In the genomic region with DNA sequence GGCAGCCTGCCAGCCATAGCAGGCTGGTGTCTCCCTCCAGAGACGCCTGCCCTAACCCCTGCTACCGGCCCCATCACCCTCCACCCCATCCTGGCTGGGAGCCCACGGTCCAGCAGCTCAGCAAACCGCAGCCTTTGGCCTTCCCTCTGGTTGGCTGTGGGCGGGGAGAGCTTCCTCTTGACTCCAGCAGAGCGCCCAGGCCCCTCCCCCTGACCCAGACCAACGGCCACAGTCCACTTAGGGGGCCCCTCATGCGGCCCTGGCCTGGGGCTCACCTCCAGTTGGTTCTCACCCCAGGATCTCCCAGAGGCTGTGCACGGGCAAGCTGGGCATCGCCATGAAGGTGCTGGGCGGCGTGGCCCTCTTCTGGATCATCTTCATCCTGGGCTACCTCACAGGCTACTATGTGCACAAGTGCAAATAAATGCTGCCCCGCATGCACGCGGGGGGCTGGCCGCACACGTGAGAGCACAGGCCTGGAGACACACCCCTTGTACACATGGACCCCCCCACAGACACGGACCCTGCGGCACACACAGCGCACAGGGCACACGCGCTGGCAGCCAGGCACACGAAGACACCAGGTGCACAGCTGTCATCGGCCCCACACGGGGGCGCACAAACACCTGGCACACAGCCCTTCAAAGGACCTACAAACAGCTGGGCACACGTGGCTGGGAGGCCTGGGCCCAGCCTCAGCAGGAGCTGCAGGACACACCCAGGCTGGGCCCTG, we compare ENCODE assay signal across 1 cellular context.
A peak's percentile ranks its signal among the peaks of the same experiment; 100 is the strongest.
TF ChIP-seq lines count a peak whose summit lies in the region.

No MANE protein-coding gene starts in this region.

TF ChIP-seq in K562, 482 proteins besides CTCF, POLR2A, EP300 and RAD21 (continued from another document and continues in another):
- TF ChIP-seq HMGN3 (IDR thresholded peaks at IDR 0.05; ENCODE audit: borderline replicate concordance, extremely low read depth, insufficient read length, low read depth, low read length) (peak; percentile 90), SUPT5H (IDR thresholded peaks at IDR 0.05) (peak; percentile 19; the same call in 1 of the 2 replicates), SIRT6 (IDR thresholded peaks at IDR 0.05; ENCODE audit: low read depth, low read length) (no peak), DACH1 (IDR thresholded peaks at IDR 0.05; ENCODE audit: partially characterized antibody) (peak; percentile 95), NFE2L1 (tag; IDR thresholded peaks at IDR 0.05; ENCODE audit: borderline replicate concordance, low read depth) (no peak), ZNF561 (CRISPR knock-in tag; conservative IDR thresholded peaks at IDR 0.05) (no peak), TAL1 (IDR thresholded peaks at IDR 0.05) (no peak), ELF4 (CRISPR knock-in tag; IDR thresholded peaks at IDR 0.05) (peak; percentile 77; the same call in 1 of the 2 replicates), PHF20 (IDR thresholded peaks at IDR 0.05; ENCODE audit: partially characterized antibody) (no peak), RBM39 (optimal IDR thresholded peaks at IDR 0.05; ENCODE audit: low read depth, low read length) (no peak), POLR3A (IDR thresholded peaks at IDR 0.05; ENCODE audit: borderline replicate concordance, extremely low read depth, insufficient read depth, insufficient read length) (no peak), DIDO1 (tag; IDR thresholded peaks at IDR 0.05; ENCODE audit: low read depth) (0 out of 2 replicates have a peak, but pooled peaks have one; percentile 54), YBX1 (IDR thresholded peaks at IDR 0.05) (no peak), COPS2 (conservative IDR thresholded peaks at IDR 0.05) (no peak), ZFP36 (IDR thresholded peaks at IDR 0.05; ENCODE audit: low read depth, low read length, partially characterized antibody) (no peak), TARDBP (IDR thresholded peaks at IDR 0.05) (peak; percentile 72), MECOM (CRISPR knock-in tag; IDR thresholded peaks at IDR 0.05) (peak; percentile 71; the same call in 1 of the 2 replicates), JUNB (CRISPR knock-in tag; conservative IDR thresholded peaks at IDR 0.05) (no peak), CREBBP (IDR thresholded peaks at IDR 0.05; ENCODE audit: low read depth, low read length) (no peak), RFX1 (IDR thresholded peaks at IDR 0.05) (no peak), ZBTB34 (CRISPR knock-in tag; IDR thresholded peaks at IDR 0.05) (no peak), ADNP (tag; IDR thresholded peaks at IDR 0.05) (no peak), ZNF699 (CRISPR knock-in tag; IDR thresholded peaks at IDR 0.05; ENCODE audit: insufficient replicate concordance) (no peak), SREBF2 (CRISPR knock-in tag; IDR thresholded peaks at IDR 0.05) (no peak), HOXB6 (CRISPR knock-in tag; IDR thresholded peaks at IDR 0.05; ENCODE audit: borderline replicate concordance) (no peak), ZNF384 (IDR thresholded peaks at IDR 0.05; ENCODE audit: low read depth, low read length) (0 out of 2 replicates have a peak, but pooled peaks have one; percentile 30), CREB3 (tag; conservative IDR thresholded peaks at IDR 0.05; ENCODE audit: low read depth) (peak; percentile 90), EHMT2 (IDR thresholded peaks at IDR 0.05) (no peak), IFI16 (CRISPR knock-in tag; IDR thresholded peaks at IDR 0.05) (no peak), ELK3 (CRISPR knock-in tag; IDR thresholded peaks at IDR 0.05) (no peak), POU5F1 (IDR thresholded peaks at IDR 0.05; ENCODE audit: borderline replicate concordance, low read depth, low read length, partially characterized antibody) (no peak), KDM2B (CRISPR knock-in tag; IDR thresholded peaks at IDR 0.05) (0 out of 2 replicates have a peak, but pooled peaks have one; percentile 75), ZNF696 (CRISPR knock-in tag; conservative IDR thresholded peaks at IDR 0.05) (no peak), HDAC2 (IDR thresholded peaks at IDR 0.05) (peak; percentile 61), ZNF212 (CRISPR knock-in tag; IDR thresholded peaks at IDR 0.05) (no peak), CEBPB (tag; IDR thresholded peaks at IDR 0.05) (no peak), CREB3L1 (IDR thresholded peaks at IDR 0.05; ENCODE audit: borderline replicate concordance, low read depth) (peak; percentile 76; the same call in 1 of the 2 replicates), EGR1 (conservative IDR thresholded peaks at IDR 0.05) (peak; percentile 35; the same call in 1 of the 2 replicates), MAFK (IDR thresholded peaks at IDR 0.05; ENCODE audit: low read length) (no peak; the same call in 1 of the 2 replicates), PCBP2 (IDR thresholded peaks at IDR 0.05; ENCODE audit: low read depth, low read length, poor library complexity, severe bottlenecking) (no peak), HMGXB4 (CRISPR knock-in tag; IDR thresholded peaks at IDR 0.05) (0 out of 2 replicates have a peak, but pooled peaks have one; percentile 78)
- TF ChIP-seq, protein P1, sequence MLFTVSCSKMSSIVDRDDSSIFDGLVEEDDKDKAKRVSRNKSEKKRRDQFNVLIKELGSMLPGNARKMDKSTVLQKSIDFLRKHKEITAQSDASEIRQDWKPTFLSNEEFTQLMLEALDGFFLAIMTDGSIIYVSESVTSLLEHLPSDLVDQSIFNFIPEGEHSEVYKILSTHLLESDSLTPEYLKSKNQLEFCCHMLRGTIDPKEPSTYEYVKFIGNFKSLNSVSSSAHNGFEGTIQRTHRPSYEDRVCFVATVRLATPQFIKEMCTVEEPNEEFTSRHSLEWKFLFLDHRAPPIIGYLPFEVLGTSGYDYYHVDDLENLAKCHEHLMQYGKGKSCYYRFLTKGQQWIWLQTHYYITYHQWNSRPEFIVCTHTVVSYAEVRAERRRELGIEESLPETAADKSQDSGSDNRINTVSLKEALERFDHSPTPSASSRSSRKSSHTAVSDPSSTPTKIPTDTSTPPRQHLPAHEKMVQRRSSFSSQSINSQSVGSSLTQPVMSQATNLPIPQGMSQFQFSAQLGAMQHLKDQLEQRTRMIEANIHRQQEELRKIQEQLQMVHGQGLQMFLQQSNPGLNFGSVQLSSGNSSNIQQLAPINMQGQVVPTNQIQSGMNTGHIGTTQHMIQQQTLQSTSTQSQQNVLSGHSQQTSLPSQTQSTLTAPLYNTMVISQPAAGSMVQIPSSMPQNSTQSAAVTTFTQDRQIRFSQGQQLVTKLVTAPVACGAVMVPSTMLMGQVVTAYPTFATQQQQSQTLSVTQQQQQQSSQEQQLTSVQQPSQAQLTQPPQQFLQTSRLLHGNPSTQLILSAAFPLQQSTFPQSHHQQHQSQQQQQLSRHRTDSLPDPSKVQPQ (CRISPR knock-in tag; IDR thresholded peaks at IDR 0.05; ENCODE audit: borderline replicate concordance): no peak
- TF ChIP-seq, protein P2, sequence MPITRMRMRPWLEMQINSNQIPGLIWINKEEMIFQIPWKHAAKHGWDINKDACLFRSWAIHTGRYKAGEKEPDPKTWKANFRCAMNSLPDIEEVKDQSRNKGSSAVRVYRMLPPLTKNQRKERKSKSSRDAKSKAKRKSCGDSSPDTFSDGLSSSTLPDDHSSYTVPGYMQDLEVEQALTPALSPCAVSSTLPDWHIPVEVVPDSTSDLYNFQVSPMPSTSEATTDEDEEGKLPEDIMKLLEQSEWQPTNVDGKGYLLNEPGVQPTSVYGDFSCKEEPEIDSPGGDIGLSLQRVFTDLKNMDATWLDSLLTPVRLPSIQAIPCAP (CRISPR knock-in tag; IDR thresholded peaks at IDR 0.05; ENCODE audit: borderline replicate concordance): no peak
- TF ChIP-seq, protein P3, sequence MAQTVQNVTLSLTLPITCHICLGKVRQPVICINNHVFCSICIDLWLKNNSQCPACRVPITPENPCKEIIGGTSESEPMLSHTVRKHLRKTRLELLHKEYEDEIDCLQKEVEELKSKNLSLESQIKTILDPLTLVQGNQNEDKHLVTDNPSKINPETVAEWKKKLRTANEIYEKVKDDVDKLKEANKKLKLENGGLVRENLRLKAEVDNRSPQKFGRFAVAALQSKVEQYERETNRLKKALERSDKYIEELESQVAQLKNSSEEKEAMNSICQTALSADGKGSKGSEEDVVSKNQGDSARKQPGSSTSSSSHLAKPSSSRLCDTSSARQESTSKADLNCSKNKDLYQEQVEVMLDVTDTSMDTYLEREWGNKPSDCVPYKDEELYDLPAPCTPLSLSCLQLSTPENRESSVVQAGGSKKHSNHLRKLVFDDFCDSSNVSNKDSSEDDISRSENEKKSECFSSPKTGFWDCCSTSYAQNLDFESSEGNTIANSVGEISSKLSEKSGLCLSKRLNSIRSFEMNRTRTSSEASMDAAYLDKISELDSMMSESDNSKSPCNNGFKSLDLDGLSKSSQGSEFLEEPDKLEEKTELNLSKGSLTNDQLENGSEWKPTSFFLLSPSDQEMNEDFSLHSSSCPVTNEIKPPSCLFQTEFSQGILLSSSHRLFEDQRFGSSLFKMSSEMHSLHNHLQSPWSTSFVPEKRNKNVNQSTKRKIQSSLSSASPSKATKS (CRISPR knock-in tag; IDR thresholded peaks at IDR 0.05): no peak
- TF ChIP-seq, protein P4, sequence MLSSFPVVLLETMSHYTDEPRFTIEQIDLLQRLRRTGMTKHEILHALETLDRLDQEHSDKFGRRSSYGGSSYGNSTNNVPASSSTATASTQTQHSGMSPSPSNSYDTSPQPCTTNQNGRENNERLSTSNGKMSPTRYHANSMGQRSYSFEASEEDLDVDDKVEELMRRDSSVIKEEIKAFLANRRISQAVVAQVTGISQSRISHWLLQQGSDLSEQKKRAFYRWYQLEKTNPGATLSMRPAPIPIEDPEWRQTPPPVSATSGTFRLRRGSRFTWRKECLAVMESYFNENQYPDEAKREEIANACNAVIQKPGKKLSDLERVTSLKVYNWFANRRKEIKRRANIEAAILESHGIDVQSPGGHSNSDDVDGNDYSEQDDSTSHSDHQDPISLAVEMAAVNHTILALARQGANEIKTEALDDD (IDR thresholded peaks at IDR 0.05): no peak
- TF ChIP-seq, protein P5, sequence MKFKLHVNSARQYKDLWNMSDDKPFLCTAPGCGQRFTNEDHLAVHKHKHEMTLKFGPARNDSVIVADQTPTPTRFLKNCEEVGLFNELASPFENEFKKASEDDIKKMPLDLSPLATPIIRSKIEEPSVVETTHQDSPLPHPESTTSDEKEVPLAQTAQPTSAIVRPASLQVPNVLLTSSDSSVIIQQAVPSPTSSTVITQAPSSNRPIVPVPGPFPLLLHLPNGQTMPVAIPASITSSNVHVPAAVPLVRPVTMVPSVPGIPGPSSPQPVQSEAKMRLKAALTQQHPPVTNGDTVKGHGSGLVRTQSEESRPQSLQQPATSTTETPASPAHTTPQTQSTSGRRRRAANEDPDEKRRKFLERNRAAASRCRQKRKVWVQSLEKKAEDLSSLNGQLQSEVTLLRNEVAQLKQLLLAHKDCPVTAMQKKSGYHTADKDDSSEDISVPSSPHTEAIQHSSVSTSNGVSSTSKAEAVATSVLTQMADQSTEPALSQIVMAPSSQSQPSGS (CRISPR knock-in tag; IDR thresholded peaks at IDR 0.05): no peak
